1 cellular context compared by ENCODE assay signal in genomic region chr7:80472491-80473200, GRCh38.
TF ChIP-seq lines count a peak whose summit lies in the region.

No MANE protein-coding gene starts in this region.

TF ChIP-seq in HCT116, 20 proteins besides CTCF, POLR2A, EP300 and RAD21:
- TF ChIP-seq SP1 (IDR thresholded peaks at IDR 0.05; ENCODE audit: low read depth) (no peak), YY1 (IDR thresholded peaks at IDR 0.05; ENCODE audit: extremely low read depth, insufficient replicate concordance, low read depth, low read length) (no peak), ATF3 (IDR thresholded peaks at IDR 0.05) (no peak)
